ENCODE assay signal across 6 cellular contexts in the genomic region with DNA sequence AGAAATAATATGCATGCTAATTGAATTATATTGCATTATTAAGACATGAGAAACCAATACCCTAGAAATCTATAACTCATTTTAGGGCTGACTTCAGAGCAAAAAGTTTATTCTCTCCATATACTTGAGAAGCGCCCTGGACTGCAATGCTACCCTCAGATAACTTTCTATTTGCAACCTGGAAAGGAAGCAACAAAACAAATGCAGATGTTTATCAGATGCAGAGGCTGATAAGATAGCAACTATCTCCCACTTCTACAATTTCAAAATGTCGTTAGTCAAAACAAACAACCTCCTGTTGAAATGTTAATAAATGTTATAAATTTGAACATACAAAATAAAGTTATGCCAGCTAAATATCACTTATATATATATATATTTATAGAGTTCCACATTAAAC.
"Had no signal": no experiment of that assay in that cellular context is flagged by ENCODE, and none has a peak within 500 bp of the region (broad histone marks: within the 10 kb centered on the region; RNA-seq: fewer than 3 reads in every experiment).

No MANE protein-coding gene starts in this region.

- H3K4me2 ChIP-seq: KMS-11 had no signal

- H3K4me3 ChIP-seq: K562 had no signal

- H3K27ac ChIP-seq: HL-60, KMS-11 had no signal

- H3K9ac ChIP-seq: KMS-11 had no signal

- DNase-seq: IMR-90, KBM-7, KG1 had no signal
